Comparison of ENCODE assay signal across 7 cellular contexts in genomic region chr15:85800460-85801123, GRCh38. TPM values are rescaled to one million over a fixed set of nuclear protein-coding genes. Genes with fewer than 3 reads are reported as not detected.
A peak's percentile ranks its signal among the peaks of the same experiment; 100 is the strongest.
DNase-seq lines count a peak whose midpoint lies in the region; ATAC-seq and TF ChIP-seq lines count a peak whose summit lies in the region.

No MANE protein-coding gene starts in this region.

- H3K27me3 Mint-ChIP-seq in IgD-negative memory B cell, result peaks cover 5% of the 10 kb centered on the region

- peaks cover 0 to 3% (median 0%) of the 10 kb centered on the region in 3 donors for H3K9me3 Mint-ChIP-seq in IgD-negative memory B cell

- H3K36me3 ChIP-seq in Peyer's patch, result no peaks in the 10 kb centered on the region
- no peaks in the 10 kb centered on the region for H3K36me3 ChIP-seq in thyroid gland

- intact Hi-C loops in thyroid gland (cut with DNase I), result no loop called here

- TF ChIP-seq POLR2A in Peyer's patch (IDR thresholded peaks at IDR 0.05) (no peak), thyroid gland (IDR thresholded peaks at IDR 0.05) (no peak)

- ATAC-seq in GM21576 (IDR thresholded peaks at IDR 0.05; ENCODE audit: unreplicated experiment) (no peak), GM21515 (IDR thresholded peaks at IDR 0.05; ENCODE audit: unreplicated experiment) (no peak)

- H3K9me3 ChIP-seq in Peyer's patch (no peaks in the 10 kb centered on the region), thyroid gland (no peaks in the 10 kb centered on the region)

- H3K36me3 Mint-ChIP-seq in IgD-negative memory B cell, result no peaks in the 10 kb centered on the region

- peaks cover 8 to 14% (median 11%) of the 10 kb centered on the region in 3 donors for H3K4me1 Mint-ChIP-seq in IgD-negative memory B cell

- H3K27ac Mint-ChIP-seq in IgD-negative memory B cell, result no peak overlapping the region

- peak in 4 of 6 experiments; percentile 13 to 92 (median 82) for TF ChIP-seq CTCF in Peyer's patch (IDR thresholded peaks at IDR 0.05)
- TF ChIP-seq CTCF in fibroblast of villous mesenchyme (IDR thresholded peaks at IDR 0.05; ENCODE audit: insufficient read depth, low read depth, low read length), result no peak
- peak in 4 of 6 experiments; percentile 31 to 43 (median 40) for TF ChIP-seq CTCF in thyroid gland (IDR thresholded peaks at IDR 0.05)

- no peak overlapping the region for H3K4me3 ChIP-seq in Peyer's patch
- H3K4me3 ChIP-seq in fibroblast of villous mesenchyme (ENCODE audit: low read depth, low read length), result no peak overlapping the region
- no peak overlapping the region for H3K4me3 ChIP-seq in thyroid gland (replicated peaks in 1 of 3)

- DNase-seq in Peyer's patch (peak in 2 of 3 donors; percentile 86 to 88), fibroblast of villous mesenchyme (ENCODE audit: low read depth) (peak; percentile 56), thyroid gland (peak; percentile 86 to 92)
- no peak for DNase-seq in activated CD4-positive, CD25-positive, alpha-beta regulatory T cell treated with anti-CD3 and anti-CD28 coated beads, Interleukin-2, amount 50 U/mL, for 72 hours

- peaks cover 0 to 9% (median 0%) of the 10 kb centered on the region in 4 donors for H3K4me1 ChIP-seq in Peyer's patch
- peaks cover 5 to 6% of the 10 kb centered on the region in 2 donors for H3K4me1 ChIP-seq in thyroid gland

- H3K4me3 Mint-ChIP-seq in IgD-negative memory B cell, result peak overlapping the region in 3 of 4 donors; percentile 19 to 47 (median 27)

- WGBS in thyroid gland, 2 donors, result 75 to 79% methylated on average over 9 of the region's 9 CpGs

- no peak overlapping the region for H3K27ac ChIP-seq in Peyer's patch
- H3K27ac ChIP-seq in thyroid gland, result no peak overlapping the region

- H3K27me3 ChIP-seq in Peyer's patch, result no peaks in the 10 kb centered on the region
- H3K27me3 ChIP-seq in thyroid gland, result no peaks in the 10 kb centered on the region

RNA-seq across cellular contexts. Expression of gene KLHL25, which starts 5.9 kb away (rescaled TPM):
- polyA plus RNA-seq in IgD-negative memory B cell, result 0.60 TPM
- total RNA-seq in Peyer's patch (10 to 100 TPM in 3 of 4 donors, 1 to 10 TPM in 1; 9.9 to 23.6 (median 17.2) TPM), fibroblast of villous mesenchyme (4.2 and 4.3 TPM in 2 replicates), thyroid gland (1 to 10 TPM; 4.2 to 8.8 (median 4.8) TPM)
